23 cellular contexts compared by ENCODE assay signal in the genomic region with DNA sequence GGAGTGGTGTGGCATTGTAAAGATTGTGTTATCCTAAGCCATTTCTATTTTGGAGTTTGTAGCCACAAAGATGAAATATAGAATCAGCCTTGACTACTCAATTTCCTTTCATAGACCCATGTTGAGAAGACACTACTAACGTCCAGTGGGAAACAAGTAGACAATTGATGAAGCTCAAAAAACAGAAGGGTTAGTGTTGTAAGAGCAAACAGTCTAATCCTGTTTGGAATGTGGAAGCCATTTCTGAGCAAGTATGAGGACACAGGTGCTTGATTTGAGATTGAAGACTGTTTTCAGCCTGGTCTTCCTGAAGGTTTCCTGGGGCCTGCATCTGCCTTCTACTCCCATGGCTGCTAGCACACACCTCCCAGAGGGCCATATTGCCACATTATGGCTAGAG. TPM values are rescaled to one million over a fixed set of nuclear protein-coding genes. Genes with fewer than 3 reads are reported as not detected.
DNase-seq lines count a peak whose midpoint lies in the region; ATAC-seq, FAIRE-seq and TF ChIP-seq lines count a peak whose summit lies in the region.
"Had no signal": no experiment of that assay in that cellular context is flagged by ENCODE, and none has a peak within 500 bp of the region (broad histone marks: within the 10 kb centered on the region; RNA-seq: fewer than 3 reads in every experiment).

No MANE protein-coding gene starts in this region.

- H3K4me3 ChIP-seq in CD8-positive, alpha-beta T cell (ENCODE audit: low read depth, low read length): no peak overlapping the region
- H3K4me3 ChIP-seq in neuronal stem cell (ENCODE audit: low read length in 2 of 2): no peak overlapping the region

- H3K4me1 Mint-ChIP-seq in CD8-positive, alpha-beta T cell (ENCODE audit: low read depth): peaks cover 66% of the 10 kb centered on the region
- H3K4me1 Mint-ChIP-seq in effector memory CD8-positive, alpha-beta T cell (ENCODE audit: low read depth in 2 of 2): peaks cover 36 to 46% of the 10 kb centered on the region in 2 donors

- H2BK120ac ChIP-seq in neuronal stem cell (ENCODE audit: low read depth, low read length): no peak overlapping the region

- no CpG with 5 or more reads among the region's 1 CpG for WGBS in neuronal stem cell (ENCODE audit: extremely low coverage in 2 of 2, insufficient read length in 2 of 2, insufficient replicate concordance in 1 of 2), 2 donors

- no peak overlapping the region for H2AK5ac ChIP-seq in neuronal stem cell (ENCODE audit: low read depth, low read length)

- no peak overlapping the region for H2BK12ac ChIP-seq in neuronal stem cell (ENCODE audit: low read length)

- H2AFZ ChIP-seq in neuronal stem cell (ENCODE audit: low read length): no peak overlapping the region

- H3K4me3 Mint-ChIP-seq in CD8-positive, alpha-beta T cell: no peak overlapping the region
- H3K4me3 Mint-ChIP-seq in effector memory CD8-positive, alpha-beta T cell: no peak overlapping the region
- H3K4me3 Mint-ChIP-seq: HFFc6 had no signal

- H3K9me3 Mint-ChIP-seq in CD8-positive, alpha-beta T cell: peaks cover 6% of the 10 kb centered on the region
- H3K9me3 Mint-ChIP-seq in effector memory CD8-positive, alpha-beta T cell: no peaks in the 10 kb centered on the region

- no peak for TF ChIP-seq CTCF in CD8-positive, alpha-beta T cell (IDR thresholded peaks at IDR 0.05)

- no peaks in the 10 kb centered on the region for H3K79me1 ChIP-seq in neuronal stem cell (ENCODE audit: low read depth, low read length)

- H4K8ac ChIP-seq in neuronal stem cell (ENCODE audit: low read depth, low read length): no peak overlapping the region

- peaks cover 51% of the 10 kb centered on the region for H3K4me1 ChIP-seq in CD8-positive, alpha-beta T cell (ENCODE audit: insufficient read depth, low read length)
- peaks cover 0 to 2% of the 10 kb centered on the region in 2 donors for H3K4me1 ChIP-seq in neuronal stem cell (ENCODE audit: control insufficient read depth in 2 of 2, insufficient read depth in 1 of 2, low read depth in 1 of 2, low read length in 2 of 2)
- H3K4me1 ChIP-seq: BE2C had no signal

- no peak overlapping the region for H3K18ac ChIP-seq in neuronal stem cell (ENCODE audit: low read length)

- 0 out of 2 replicates have a peak, but pooled peaks have one; percentile 8 for TF ChIP-seq POLR2A in GM12891 (IDR thresholded peaks at IDR 0.05; ENCODE audit: low read depth, low read length)

- H3K4ac ChIP-seq in neuronal stem cell (ENCODE audit: low read length): no peak overlapping the region

- no peak for ATAC-seq in CD8-positive, alpha-beta T cell
- ATAC-seq in effector memory CD8-positive, alpha-beta T cell (replicated peaks): no peak
- ATAC-seq in HG02870 (IDR thresholded peaks at IDR 0.05; ENCODE audit: unreplicated experiment) (no peak), GM19395 (IDR thresholded peaks at IDR 0.05; ENCODE audit: unreplicated experiment) (no peak)
- ATAC-seq: Panc1, SK-N-SH treated with all-trans-retinoic acid at 6 μM for 48 hours had no signal

- CTCF ChIA-PET in CD8-positive, alpha-beta T cell (lab: Charles Lee): no interaction called here

- H3K23ac ChIP-seq in neuronal stem cell (ENCODE audit: low read depth, low read length, poor library complexity): no peak overlapping the region

- no peak overlapping the region for H2BK5ac ChIP-seq in neuronal stem cell (ENCODE audit: low read length)

- FAIRE-seq in GM12891 (lab: Jason Lieb, UNC): no peak

- H2BK15ac ChIP-seq in neuronal stem cell (ENCODE audit: low read length): no peak overlapping the region

- no peak for DNase-seq in CD8-positive, alpha-beta T cell
- DNase-seq in GM12891 (ENCODE audit: insufficient read length, low spot score): no peak
- DNase-seq in effector memory CD8-positive, alpha-beta T cell: no peak
- DNase-seq in neuronal stem cell (ENCODE audit: low spot score): peak; percentile 15
- DNase-seq in HCEC 1CT: no peak
- DNase-seq: BE2C, H7, HFFc6, IMR-90, MV-4-11, NCI-H1105 treated with DMSO at 0.1 percent for 48 hours, NCI-H1694, NCI-H2081, NCI-H2171, NCI-H345, NCI-H524, NCI-H774, SIG-M5 had no signal

- peaks cover 60% of the 10 kb centered on the region for H3K36me3 Mint-ChIP-seq in CD8-positive, alpha-beta T cell
- H3K36me3 Mint-ChIP-seq in effector memory CD8-positive, alpha-beta T cell (ENCODE audit: insufficient read depth): peaks cover 40% of the 10 kb centered on the region

- H3K27ac Mint-ChIP-seq in CD8-positive, alpha-beta T cell: peak overlapping the region; percentile 41
- peak overlapping the region; percentile 38 to 49 for H3K27ac Mint-ChIP-seq in effector memory CD8-positive, alpha-beta T cell
- H3K27ac Mint-ChIP-seq: HFFc6 had no signal

- no peaks in the 10 kb centered on the region for H3K27me3 ChIP-seq in CD8-positive, alpha-beta T cell (ENCODE audit: insufficient read depth, low read length)
- no peaks in the 10 kb centered on the region for H3K27me3 ChIP-seq in neuronal stem cell (ENCODE audit: control insufficient read depth in 3 of 3, insufficient read depth in 3 of 3, low read depth in 1 of 3, low read length in 3 of 3)
- H3K27me3 ChIP-seq: BE2C had no signal

- intact Hi-C loops in CD8-positive, alpha-beta T cell (cut with DNase I, micrococcal nuclease): no loop called here

- no peak overlapping the region for H3K9ac ChIP-seq in neuronal stem cell (ENCODE audit: low read depth, low read length, poor library complexity)

- H3K9me3 ChIP-seq in CD8-positive, alpha-beta T cell (ENCODE audit: low read length): no peaks in the 10 kb centered on the region
- H3K9me3 ChIP-seq in neuronal stem cell (replicated peaks in 1 of 2; ENCODE audit: control insufficient read depth in 2 of 2, insufficient read depth in 1 of 2, low read depth in 1 of 2, low read length in 2 of 2): peaks cover 2% of the 10 kb centered on the region in 2 donors
- H3K9me3 ChIP-seq: BE2C had no signal

- no peaks in the 10 kb centered on the region for H3K27me3 Mint-ChIP-seq in CD8-positive, alpha-beta T cell (ENCODE audit: low read depth)
- H3K27me3 Mint-ChIP-seq in effector memory CD8-positive, alpha-beta T cell: no peaks in the 10 kb centered on the region

- no peak overlapping the region for H3K27ac ChIP-seq in CD8-positive, alpha-beta T cell (ENCODE audit: low read depth, low read length)
- H3K27ac ChIP-seq in neuronal stem cell (replicated peaks; ENCODE audit: low read length): peak overlapping the region; percentile 19
- H3K27ac ChIP-seq: HL-60 had no signal

- no peak overlapping the region for H3K14ac ChIP-seq in neuronal stem cell (ENCODE audit: low read length)

- POLR2A ChIA-PET in CD8-positive, alpha-beta T cell (lab: Charles Lee): no interaction called here

- H3K36me3 ChIP-seq in CD8-positive, alpha-beta T cell (ENCODE audit: insufficient read depth, low read length): no peaks in the 10 kb centered on the region
- peaks cover 10 to 12% of the 10 kb centered on the region in 2 donors for H3K36me3 ChIP-seq in neuronal stem cell (replicated peaks in 1 of 2; ENCODE audit: control insufficient read depth in 2 of 2, insufficient read depth in 2 of 2, low read length in 2 of 2)

- H3K4me2 ChIP-seq in neuronal stem cell (ENCODE audit: insufficient read depth, low read length, poor library complexity, severe bottlenecking): no peak overlapping the region

- H4K91ac ChIP-seq in neuronal stem cell (ENCODE audit: low read depth, low read length, poor library complexity): no peak overlapping the region

TF ChIP-seq in GM12891, 5 proteins besides CTCF, POLR2A, EP300 and RAD21:
- TF ChIP-seq POLR2AphosphoS5 (IDR thresholded peaks at IDR 0.05; ENCODE audit: low read depth, low read length): 0 out of 2 replicates have a peak, but pooled peaks have one; percentile 15
- TF ChIP-seq TAF1 (IDR thresholded peaks at IDR 0.05; ENCODE audit: low read depth, low read length): no peak
- no peak for TF ChIP-seq POU2F2 (IDR thresholded peaks at IDR 0.05; ENCODE audit: low read depth, low read length)
- no peak for TF ChIP-seq PAX5 (IDR thresholded peaks at IDR 0.05; ENCODE audit: insufficient read depth, low read length, severe bottlenecking)
- no peak for TF ChIP-seq SPI1 (IDR thresholded peaks at IDR 0.05; ENCODE audit: low read depth, low read length)

RNA-seq across cellular contexts. Expression of a gene that starts 29.1 kb away (rescaled TPM):
- 10 to 100 TPM; 74.1 to 77.9 TPM for total RNA-seq in CD8-positive, alpha-beta T cell
- 47.2 TPM for polyA plus RNA-seq in GM12891 (2012; ENCODE audit: low read depth, missing spikeins)
- 18.9 TPM for polyA plus RNA-seq in neuronal stem cell (2013, experiment 1 of 2)
- polyA plus RNA-seq in neuronal stem cell (2013, experiment 2 of 2): 19.4 TPM
